In the genomic region with DNA sequence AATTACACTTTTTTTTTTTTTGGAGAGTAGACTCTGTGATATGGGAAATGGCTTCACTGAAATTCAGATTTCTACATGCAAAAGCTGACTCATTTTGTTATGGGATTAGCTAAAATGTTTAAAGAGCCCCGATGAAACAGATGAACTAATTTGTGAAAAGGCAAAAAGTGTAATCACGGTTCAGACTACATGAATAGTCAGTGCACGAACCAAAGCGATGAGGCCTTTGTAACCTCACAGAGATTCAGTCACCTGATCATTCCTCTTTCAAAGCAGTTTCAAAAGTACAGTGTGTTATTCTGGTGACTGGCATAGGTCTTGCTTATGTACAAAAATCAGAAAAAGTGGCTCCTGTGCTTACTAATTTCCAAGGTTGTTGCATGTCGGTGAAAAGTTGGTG, we compare ENCODE assay signal across 16 cellular contexts. TPM values are rescaled to one million over a fixed set of nuclear protein-coding genes. Genes with fewer than 3 reads are reported as not detected.
DNase-seq lines count a peak whose midpoint lies in the region; ATAC-seq, FAIRE-seq and TF ChIP-seq lines count a peak whose summit lies in the region.
"Had no signal": no experiment of that assay in that cellular context is flagged by ENCODE, and none has a peak within 500 bp of the region (broad histone marks: within the 10 kb centered on the region; RNA-seq: fewer than 3 reads in every experiment).

No MANE protein-coding gene starts in this region.

- POLR2A ChIA-PET in GM12878 (lab: Charles Lee), result interaction anchor here (0.9 kb wide), 1 partner anchor 40 kb away, joined by 3 read pairs; no protein-coding TSS in a partner anchor

- ATAC-seq in GM12878, result peak; percentile 67
- no peak for ATAC-seq in naive B cell (ENCODE audit: low read depth in 2 of 2)
- no peak for ATAC-seq in HG03097 (IDR thresholded peaks at IDR 0.05; ENCODE audit: low FRiP score, unreplicated experiment)
- ATAC-seq: A549; CD8-positive, alpha-beta T cell; HCT116 had no signal

- H3K27me3 ChIP-seq in OCI-LY3 (ENCODE audit: low read depth, low read length) (no peaks in the 10 kb centered on the region), GM12878 (replicated peaks in 1 of 2; ENCODE audit: control insufficient read depth in 2 of 2, insufficient read depth in 2 of 2, low read length in 1 of 2) (peaks cover 0 to 11% of the 10 kb centered on the region in 2 experiments; a peak in 2 of 4 replicates)

- peaks cover 11 to 17% (median 11%) of the 10 kb centered on the region in 3 donors for H3K27me3 Mint-ChIP-seq in naive B cell
- H3K27me3 Mint-ChIP-seq in immature natural killer cell (ENCODE audit: low read depth in 3 of 3), result peaks cover 14 to 21% (median 16%) of the 10 kb centered on the region in 3 donors

- intact Hi-C loops in GM12878 (cut with micrococcal nuclease; ENCODE audit: unreplicated experiment), result no loop called here

- SMC1A ChIA-PET in GM12878 (lab: Charles Lee; ENCODE audit: uncharacterized antibody, unreplicated experiment), result interaction anchor here (1.0 to 3.1 kb wide), 13 partner anchors 10 to 170 kb away, joined by 3 to 25 read pairs (median 6); no protein-coding TSS in a partner anchor

- H3K27ac Mint-ChIP-seq in naive B cell (peak overlapping the region in 3 of 6 donors; percentile 49 to 87 (median 74)), immature natural killer cell (no peak overlapping the region)
- H3K27ac Mint-ChIP-seq: CD8-positive, alpha-beta T cell had no signal

- RAD21 ChIA-PET in GM12878 (lab: Charles Lee; ENCODE audit: unreplicated experiment), result interaction anchor here (1.3 to 3.3 kb wide), 3 partner anchors 32 to 171 kb away, joined by 4 to 18 read pairs (median 5); no protein-coding TSS in a partner anchor

- TF ChIP-seq POLR2A in GM12878 (IDR thresholded peaks at IDR 0.05; ENCODE audit: low read depth, low read length), result no peak

- H3K36me3 Mint-ChIP-seq in naive B cell (no peaks in the 10 kb centered on the region), immature natural killer cell (no peaks in the 10 kb centered on the region)
- H3K36me3 Mint-ChIP-seq: CD8-positive, alpha-beta T cell had no signal

- H3K4me3 Mint-ChIP-seq in naive B cell (peak overlapping the region in 5 of 8 donors; percentile 29 to 90 (median 60)), immature natural killer cell (no peak overlapping the region)
- H3K4me3 Mint-ChIP-seq: CD8-positive, alpha-beta T cell had no signal

- DNase-seq in GM12878 (ENCODE audit: low read depth, low spot score), result no peak
- no peak for DNase-seq in naive B cell
- DNase-seq in immature natural killer cell, result no peak
- no peak for DNase-seq in coronary artery (ENCODE audit: low spot score)
- DNase-seq: CD8-positive, alpha-beta T cell; COR-L47; DMS153; DND-41; GF-D8; IMR-90 had no signal

- FAIRE-seq in GM12878 (lab: Jason Lieb, UNC), result no peak
- FAIRE-seq: A549, D721Med, H54 had no signal

- H3K4me2 ChIP-seq in OCI-LY3 (ENCODE audit: low read length) (peak overlapping the region; percentile 92), GM12878 (ENCODE audit: control insufficient read depth, insufficient read depth) (no peak overlapping the region)
- H3K4me2 ChIP-seq: A549 had no signal

- no peaks in the 10 kb centered on the region for H4K20me1 ChIP-seq in OCI-LY3 (ENCODE audit: insufficient read depth, low read length)
- H4K20me1 ChIP-seq in GM12878 (ENCODE audit: control insufficient read depth, insufficient read depth), result no peaks in the 10 kb centered on the region

- in situ Hi-C loops in GM12878 (cut with MboI), result no loop called here

- BruUV-seq in GM12878 (replicated peaks; lab: Mats Ljungman, UMichigan), result no TSS peak

- CTCF ChIA-PET in GM12878 (lab: Yijun Ruan, JAX), result interaction anchor here (0.7 to 2.1 kb wide), 5 partner anchors 16 to 1209 kb away, joined by 3 to 8 read pairs (median 5); no protein-coding TSS in a partner anchor

- WGBS in GM12878 (ENCODE audit: insufficient coverage, insufficient replicate concordance, low lambda C conversion rate, missing lambda C conversion rate), result 61% methylated on average over 5 of the region's 5 CpGs

- peak overlapping the region; percentile 72 for H3K4me3 ChIP-seq in OCI-LY3 (ENCODE audit: low read length)
- H3K4me3 ChIP-seq in GM12878, result no peak overlapping the region
- H3K4me3 ChIP-seq in coronary artery, result no peak overlapping the region
- H3K4me3 ChIP-seq: A549 had no signal

- H3K27ac ChIP-seq in OCI-LY3 (ENCODE audit: low read length), result peak overlapping the region; percentile 95
- H3K27ac ChIP-seq in GM12878 (ENCODE audit: control insufficient read depth, insufficient read depth), result no peak overlapping the region
- H3K27ac ChIP-seq in coronary artery, result no peak overlapping the region
- H3K27ac ChIP-seq: A549 had no signal

- TF ChIP-seq EP300 in GM12878 (IDR thresholded peaks at IDR 0.05; ENCODE audit: borderline replicate concordance in 1 of 2, control insufficient read depth in 1 of 2, low read depth in 2 of 2, low read length in 2 of 2), result no peak

- TF ChIP-seq RAD21 in GM12878 (IDR thresholded peaks at IDR 0.05; ENCODE audit: insufficient read depth, low read depth, low read length), result no peak

- peaks cover 26 to 41% (median 38%) of the 10 kb centered on the region in 3 donors for H3K4me1 Mint-ChIP-seq in naive B cell
- peaks cover 6 to 25% of the 10 kb centered on the region in 2 donors for H3K4me1 Mint-ChIP-seq in immature natural killer cell

- TF ChIP-seq CTCF in OCI-LY3 (IDR thresholded peaks at IDR 0.05; ENCODE audit: low read depth, low read length) (no peak), GM12878 (IDR thresholded peaks at IDR 0.05 in 2 of 3, conservative IDR thresholded peaks at IDR 0.05 in 1 of 3; ENCODE audit: control insufficient read depth in 2 of 3, extremely low read depth in 1 of 3, insufficient read depth in 1 of 3, low read depth in 3 of 3, low read length in 3 of 3) (no peak), coronary artery (IDR thresholded peaks at IDR 0.05) (no peak)

- H3K9me3 Mint-ChIP-seq in naive B cell (peaks cover 0 to 2% (median 0%) of the 10 kb centered on the region in 7 donors), immature natural killer cell (no peaks in the 10 kb centered on the region)
- H3K9me3 Mint-ChIP-seq: CD8-positive, alpha-beta T cell had no signal

- H2AFZ ChIP-seq in OCI-LY3 (ENCODE audit: low read depth, low read length) (no peak overlapping the region), GM12878 (ENCODE audit: control insufficient read depth, low read depth, low read length) (no peak overlapping the region)

- H3K36me3 ChIP-seq in OCI-LY3 (replicated peaks; ENCODE audit: low read depth, low read length) (no peaks in the 10 kb centered on the region), GM12878 (ENCODE audit: control insufficient read depth in 2 of 2, insufficient read depth in 2 of 2, low read length in 1 of 2) (no peaks in the 10 kb centered on the region)

- peak overlapping the region; percentile 90 for H3K9ac ChIP-seq in OCI-LY3 (ENCODE audit: low read length)
- H3K9ac ChIP-seq in GM12878 (ENCODE audit: control insufficient read depth, insufficient read depth, low read length), result no peak overlapping the region

- H3K4me1 ChIP-seq in OCI-LY3 (ENCODE audit: low read length) (peaks cover 75% of the 10 kb centered on the region), GM12878 (ENCODE audit: control insufficient read depth, insufficient read depth, low read length) (no peaks in the 10 kb centered on the region)

- peaks cover 36% of the 10 kb centered on the region for H3K79me2 ChIP-seq in OCI-LY3 (ENCODE audit: low read length)
- H3K79me2 ChIP-seq in GM12878 (ENCODE audit: control insufficient read depth, insufficient read depth, low read length), result no peaks in the 10 kb centered on the region

- H3K9me3 ChIP-seq in OCI-LY3 (ENCODE audit: insufficient read depth, low read length) (no peaks in the 10 kb centered on the region), GM12878 (replicated peaks; ENCODE audit: control insufficient read depth, insufficient read depth, low read length) (no peaks in the 10 kb centered on the region)
- H3K9me3 ChIP-seq: A549 had no signal

TF ChIP-seq in GM12878, 131 proteins besides CTCF, POLR2A, EP300 and RAD21:
- no peak for TF ChIP-seq YY1 (IDR thresholded peaks at IDR 0.05; ENCODE audit: low read depth, low read length)
- TF ChIP-seq PAX8 (IDR thresholded peaks at IDR 0.05), result no peak
- peak; percentile 11 to 43; a peak in 1 of 4 replicates for TF ChIP-seq BHLHE40 (IDR thresholded peaks at IDR 0.05; ENCODE audit: borderline replicate concordance in 1 of 2, low read depth in 2 of 2, low read length in 1 of 2)

RNA-seq across cellular contexts. Expression of gene TGIF1, which starts 44.6 kb away (rescaled TPM):
- 35.4 and 35.6 TPM in 2 replicates for total RNA-seq in GM12878 (2013; cell fraction: nucleolus; rRNA removed)
- total RNA-seq in GM12878 (2014; rRNA removed) (8.3 and 9.0 TPM in 2 replicates), GM12878 (2014; rRNA removed; fragmentation: Illumina TruSeq; extraction: Trizol) (5.3 and 6.7 TPM in 2 replicates), GM12878 (2021) (6.2 and 6.4 TPM in 2 replicates)
- 2.1 TPM for polyA plus RNA-seq in GM12878 (2011; ENCODE audit: low read depth)
- polyA plus RNA-seq in GM12878 (2011; rRNA removed) (1.5 and 1.8 TPM in 2 replicates), GM12878 (2014; fragmentation: Illumina TruSeq; extraction: Trizol) (8.5 and 9.3 TPM in 2 replicates), GM12878 (2014; fragmentation: Nextera tagmentation; extraction: Ambion mirVana) (1 to 10 TPM; 2.1 TPM), GM12878 (2014; rRNA removed) (6.6 and 7.8 TPM in 2 replicates), GM12878 (2016; fragmentation: Nextera tagmentation; extraction: Ambion mirVana) (1 to 10 TPM; 6.2 to 7.2 TPM), naive B cell (ENCODE audit: low read depth in 6 of 6) (100 to 1,000 TPM in 1 of 6 donors, 10 to 100 TPM in 5; 34.1 to 114 (median 46.4) TPM), immature natural killer cell (10 to 100 TPM; 16.0 to 31.7 (median 18.3) TPM)
- 1.6 and 2.5 TPM in 2 replicates for polyA plus RNA-seq in GM12878 (2011; cell fraction: cytosol; rRNA removed)
- polyA plus RNA-seq in GM12878 (2011; cell fraction: nucleus; rRNA removed), result 2.9 and 6.2 TPM in 2 replicates
- 3.6 and 6.1 TPM in 2 replicates for polyA plus RNA-seq in GM12878 (2012)
- polyA minus RNA-seq in GM12878 (2011; rRNA and poly(A)+ RNA removed), result 0.51 and 2.2 TPM in 2 replicates
- 1.2 and 1.7 TPM in 2 replicates for polyA minus RNA-seq in GM12878 (2011; cell fraction: cytosol; rRNA and poly(A)+ RNA removed)
- polyA minus RNA-seq in GM12878 (2011; cell fraction: nucleus; rRNA and poly(A)+ RNA removed), result 0.85 and 2.9 TPM in 2 replicates

Comparison
In these comparisons a context has a peak if more than half of its experiments do, and no peak if none do; other contexts are left out.
1. H3K4me3 Mint-ChIP-seq: peak in naive B cell (5 of 8); none in immature natural killer cell (0 of 5).